Comparison of ENCODE assay signal across 12 cellular contexts in the genomic region with DNA sequence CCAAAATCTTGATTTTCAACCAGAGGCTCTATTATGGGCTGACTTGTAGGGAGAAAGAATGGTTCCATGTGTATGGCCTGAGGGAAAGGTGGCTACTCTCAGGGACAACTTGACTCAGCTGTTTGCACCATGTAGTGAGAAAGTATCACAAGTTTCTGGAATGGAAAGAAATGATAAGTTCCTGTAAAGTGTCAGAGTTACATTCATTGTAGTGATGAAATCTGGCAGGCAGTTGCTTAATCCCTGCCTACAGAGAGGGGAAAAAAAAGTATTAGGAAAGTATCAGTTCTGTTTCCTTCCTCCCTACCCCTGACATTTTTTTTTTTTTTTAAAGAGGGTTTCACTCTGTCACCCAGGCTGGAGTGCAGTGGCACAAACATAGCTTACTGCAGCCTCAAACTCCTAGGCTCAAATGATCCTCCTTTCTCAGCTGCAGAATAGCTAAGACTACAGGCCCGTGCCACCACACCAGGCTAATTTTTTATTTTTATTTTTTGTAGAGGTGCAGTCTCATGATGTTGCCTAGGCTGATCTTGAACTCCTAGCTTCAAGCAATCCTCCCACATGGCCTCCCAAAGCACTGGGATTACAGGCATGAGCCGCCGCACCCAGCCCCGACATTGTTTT. TPM values are rescaled to one million over a fixed set of nuclear protein-coding genes. Genes with fewer than 3 reads are reported as not detected.
DNase-seq lines count a peak whose midpoint lies in the region; ATAC-seq and TF ChIP-seq lines count a peak whose summit lies in the region.
"Had no signal": no experiment of that assay in that cellular context is flagged by ENCODE, and none has a peak within 500 bp of the region (broad histone marks: within the 10 kb centered on the region; RNA-seq: fewer than 3 reads in every experiment).

No MANE protein-coding gene starts in this region.

- no peak for TF ChIP-seq POLR2A in GM18505 (IDR thresholded peaks at IDR 0.05; ENCODE audit: borderline replicate concordance, extremely low read depth, insufficient read depth, insufficient read length)

- intact Hi-C loops in activated CD4-positive, alpha-beta memory T cell treated with anti-CD3 and anti-CD28 coated beads for 36 hours (cut with micrococcal nuclease): loop anchor here (1.0 to 10.0 kb wide), 5 partner anchors 21 to 2005 kb away; partner anchors contain the start of genes FAM200B and TAPT1

- H3K36me3 Mint-ChIP-seq in activated CD4-positive, alpha-beta memory T cell treated with anti-CD3 and anti-CD28 coated beads for 36 hours: peaks cover 5% of the 10 kb centered on the region
- H3K36me3 Mint-ChIP-seq in activated CD4-positive, alpha-beta memory T cell treated with anti-CD3 and anti-CD28 coated beads, Interleukin-2, amount 10 ng/mL, durations not matched to agents 7 days and 5 days (ENCODE audit: low read depth): peaks cover 15% of the 10 kb centered on the region
- H3K36me3 Mint-ChIP-seq in stimulated activated naive B cell treated with anti-CD40 and anti-IgM and Interleukin-4, amounts not matched to agents 10 μg/mL and 1 μg/mL and 100 μg/mL, for 72 hours: no peaks in the 10 kb centered on the region

- ATAC-seq in stimulated activated naive B cell treated with anti-CD40 and anti-IgM and Interleukin-4, amounts not matched to agents 10 μg/mL and 1 μg/mL and 100 μg/mL, for 72 hours (replicated peaks): peak in 1 of 2 donors; percentile 6
- no peak for ATAC-seq in GM18505 (IDR thresholded peaks at IDR 0.05; ENCODE audit: unreplicated experiment)

- no peaks in the 10 kb centered on the region for H3K27me3 Mint-ChIP-seq in activated CD4-positive, alpha-beta memory T cell treated with anti-CD3 and anti-CD28 coated beads for 36 hours
- H3K27me3 Mint-ChIP-seq in activated CD4-positive, alpha-beta memory T cell treated with anti-CD3 and anti-CD28 coated beads, Interleukin-2, amount 10 ng/mL, durations not matched to agents 7 days and 5 days: no peaks in the 10 kb centered on the region
- no peaks in the 10 kb centered on the region for H3K27me3 Mint-ChIP-seq in stimulated activated naive B cell treated with anti-CD40 and anti-IgM and Interleukin-4, amounts not matched to agents 10 μg/mL and 1 μg/mL and 100 μg/mL, for 72 hours
- H3K27me3 Mint-ChIP-seq: progenitor cell of endocrine pancreas had no signal

- peak overlapping the region; percentile 11 for H3K27ac Mint-ChIP-seq in activated CD4-positive, alpha-beta memory T cell treated with anti-CD3 and anti-CD28 coated beads for 36 hours
- no peak overlapping the region for H3K27ac Mint-ChIP-seq in activated CD4-positive, alpha-beta memory T cell treated with anti-CD3 and anti-CD28 coated beads, Interleukin-2, amount 10 ng/mL, durations not matched to agents 7 days and 5 days
- peak overlapping the region; percentile 31 for H3K27ac Mint-ChIP-seq in stimulated activated naive B cell treated with anti-CD40 and anti-IgM and Interleukin-4, amounts not matched to agents 10 μg/mL and 1 μg/mL and 100 μg/mL, for 72 hours
- H3K27ac Mint-ChIP-seq: progenitor cell of endocrine pancreas had no signal

- DNase-seq in activated CD4-positive, alpha-beta memory T cell treated with anti-CD3 and anti-CD28 coated beads for 36 hours: peak; percentile 13
- DNase-seq in activated CD4-positive, alpha-beta memory T cell treated with anti-CD3 and anti-CD28 coated beads, Interleukin-2, amount 10 ng/mL, durations not matched to agents 7 days and 5 days: no peak
- DNase-seq in SIG-M5 treated with dmso at 0.1 percent for 504 hours (lab: John Stamatoyannopoulos, UW; ENCODE audit: unreplicated experiment): peak; percentile 96
- peak; percentile 85 for DNase-seq in fibroblast of gingiva (ENCODE audit: low read depth)
- DNase-seq in stimulated activated naive B cell treated with anti-CD40 and anti-IgM and Interleukin-4, amounts not matched to agents 10 μg/mL and 1 μg/mL and 100 μg/mL, for 72 hours: no peak
- DNase-seq in NCI-H748 (lab: John Stamatoyannopoulos, UW; ENCODE audit: unreplicated experiment): no peak
- DNase-seq in activated CD4-positive, alpha-beta T cell treated with anti-CD3 and anti-CD28 coated beads, Interleukin-2, amount 50 U/mL, for 4 hours: no peak
- DNase-seq: ACHN; activated CD8-positive, alpha-beta memory T cell treated with anti-CD3 and anti-CD28 coated beads for 24 hours; NCI-H1417 had no signal

- CTCF ChIA-PET in activated CD4-positive, alpha-beta memory T cell treated with anti-CD3 and anti-CD28 coated beads for 36 hours (lab: Charles Lee): interaction anchor here (0.6 to 2.1 kb wide), 5 partner anchors 21 to 730 kb away, joined by 3 to 7 read pairs (median 3); partner anchors contain the start of gene FAM200B
- CTCF ChIA-PET in activated CD4-positive, alpha-beta memory T cell treated with anti-CD3 and anti-CD28 coated beads, Interleukin-2, amount 10 ng/mL, durations not matched to agents 7 days and 5 days (lab: Charles Lee): interaction anchor here (1.6 kb wide), 1 partner anchor 8 kb away, joined by 4 read pairs; no protein-coding TSS in a partner anchor

- POLR2A ChIA-PET in activated CD4-positive, alpha-beta memory T cell treated with anti-CD3 and anti-CD28 coated beads for 36 hours (lab: Charles Lee): interaction anchor here (0.7 kb wide), 1 partner anchor 234 kb away, joined by 3 read pairs; no protein-coding TSS in a partner anchor
- POLR2A ChIA-PET in activated CD4-positive, alpha-beta memory T cell treated with anti-CD3 and anti-CD28 coated beads, Interleukin-2, amount 10 ng/mL, durations not matched to agents 7 days and 5 days (lab: Charles Lee): interaction anchor here (1.1 kb wide), 1 partner anchor 21 kb away, joined by 6 read pairs; no protein-coding TSS in a partner anchor

- H3K9me3 Mint-ChIP-seq in activated CD4-positive, alpha-beta memory T cell treated with anti-CD3 and anti-CD28 coated beads for 36 hours: no peaks in the 10 kb centered on the region
- no peaks in the 10 kb centered on the region for H3K9me3 Mint-ChIP-seq in activated CD4-positive, alpha-beta memory T cell treated with anti-CD3 and anti-CD28 coated beads, Interleukin-2, amount 10 ng/mL, durations not matched to agents 7 days and 5 days
- no peaks in the 10 kb centered on the region for H3K9me3 Mint-ChIP-seq in stimulated activated naive B cell treated with anti-CD40 and anti-IgM and Interleukin-4, amounts not matched to agents 10 μg/mL and 1 μg/mL and 100 μg/mL, for 72 hours

- H3K4me1 Mint-ChIP-seq in activated CD4-positive, alpha-beta memory T cell treated with anti-CD3 and anti-CD28 coated beads for 36 hours (ENCODE audit: low read depth): peaks cover 32% of the 10 kb centered on the region
- H3K4me1 Mint-ChIP-seq in activated CD4-positive, alpha-beta memory T cell treated with anti-CD3 and anti-CD28 coated beads, Interleukin-2, amount 10 ng/mL, durations not matched to agents 7 days and 5 days: peaks cover 20% of the 10 kb centered on the region
- H3K4me1 Mint-ChIP-seq in stimulated activated naive B cell treated with anti-CD40 and anti-IgM and Interleukin-4, amounts not matched to agents 10 μg/mL and 1 μg/mL and 100 μg/mL, for 72 hours: peaks cover 5 to 22% of the 10 kb centered on the region in 2 donors

- no peak overlapping the region for H3K4me3 Mint-ChIP-seq in activated CD4-positive, alpha-beta memory T cell treated with anti-CD3 and anti-CD28 coated beads for 36 hours
- H3K4me3 Mint-ChIP-seq in activated CD4-positive, alpha-beta memory T cell treated with anti-CD3 and anti-CD28 coated beads, Interleukin-2, amount 10 ng/mL, durations not matched to agents 7 days and 5 days: no peak overlapping the region
- H3K4me3 Mint-ChIP-seq in stimulated activated naive B cell treated with anti-CD40 and anti-IgM and Interleukin-4, amounts not matched to agents 10 μg/mL and 1 μg/mL and 100 μg/mL, for 72 hours: no peak overlapping the region

RNA-seq across cellular contexts. Expression of gene FBXL5, which starts 4.7 kb away (rescaled TPM):
- 10 to 100 TPM; 26.5 to 30.4 TPM for total RNA-seq in activated CD4-positive, alpha-beta memory T cell treated with anti-CD3 and anti-CD28 coated beads for 36 hours
- total RNA-seq in activated CD4-positive, alpha-beta memory T cell treated with anti-CD3 and anti-CD28 coated beads, Interleukin-2, amount 10 ng/mL, durations not matched to agents 7 days and 5 days: 10 to 100 TPM; 43.9 to 44.6 TPM

RNA-seq across cellular contexts. Expression of gene FAM200B, which starts 21.7 kb away (rescaled TPM):
- total RNA-seq in activated CD4-positive, alpha-beta memory T cell treated with anti-CD3 and anti-CD28 coated beads for 36 hours: 1 to 10 TPM; 8.3 to 8.9 TPM
- 10 to 100 TPM; 15.8 to 16.0 TPM for total RNA-seq in activated CD4-positive, alpha-beta memory T cell treated with anti-CD3 and anti-CD28 coated beads, Interleukin-2, amount 10 ng/mL, durations not matched to agents 7 days and 5 days

RNA-seq across cellular contexts. Expression of gene BST1, which starts 43.0 kb away (rescaled TPM):
- under 1 TPM; 0.19 to 0.67 TPM for total RNA-seq in activated CD4-positive, alpha-beta memory T cell treated with anti-CD3 and anti-CD28 coated beads for 36 hours
- under 1 TPM; 0.40 to 0.95 TPM for total RNA-seq in activated CD4-positive, alpha-beta memory T cell treated with anti-CD3 and anti-CD28 coated beads, Interleukin-2, amount 10 ng/mL, durations not matched to agents 7 days and 5 days

Comparison
In these comparisons a context has a peak if more than half of its experiments do, and no peak if none do; other contexts are left out.
1. DNase-seq: peak in activated CD4-positive, alpha-beta memory T cell treated with anti-CD3 and anti-CD28 coated beads for 36 hours (single experiment), SIG-M5 treated with dmso at 0.1 percent for 504 hours (single experiment) and fibroblast of gingiva (single experiment); none in activated CD4-positive, alpha-beta memory T cell treated with anti-CD3 and anti-CD28 coated beads, Interleukin-2, amount 10 ng/mL, durations not matched to agents 7 days and 5 days (single experiment), stimulated activated naive B cell treated with anti-CD40 and anti-IgM and Interleukin-4, amounts not matched to agents 10 μg/mL and 1 μg/mL and 100 μg/mL, for 72 hours (single experiment), NCI-H748 (single experiment) and activated CD4-positive, alpha-beta T cell treated with anti-CD3 and anti-CD28 coated beads, Interleukin-2, amount 50 U/mL, for 4 hours (0 of 2).